Comparison of ENCODE assay signal across 1 cellular context in genomic region chr10:43284341-43284910, GRCh38.
TF ChIP-seq lines count a peak whose summit lies in the region.

No MANE protein-coding gene starts in this region.

TF ChIP-seq in HepG2, 621 proteins besides CTCF, POLR2A, EP300 and RAD21 (continued from another document):
- TF ChIP-seq, protein P1, sequence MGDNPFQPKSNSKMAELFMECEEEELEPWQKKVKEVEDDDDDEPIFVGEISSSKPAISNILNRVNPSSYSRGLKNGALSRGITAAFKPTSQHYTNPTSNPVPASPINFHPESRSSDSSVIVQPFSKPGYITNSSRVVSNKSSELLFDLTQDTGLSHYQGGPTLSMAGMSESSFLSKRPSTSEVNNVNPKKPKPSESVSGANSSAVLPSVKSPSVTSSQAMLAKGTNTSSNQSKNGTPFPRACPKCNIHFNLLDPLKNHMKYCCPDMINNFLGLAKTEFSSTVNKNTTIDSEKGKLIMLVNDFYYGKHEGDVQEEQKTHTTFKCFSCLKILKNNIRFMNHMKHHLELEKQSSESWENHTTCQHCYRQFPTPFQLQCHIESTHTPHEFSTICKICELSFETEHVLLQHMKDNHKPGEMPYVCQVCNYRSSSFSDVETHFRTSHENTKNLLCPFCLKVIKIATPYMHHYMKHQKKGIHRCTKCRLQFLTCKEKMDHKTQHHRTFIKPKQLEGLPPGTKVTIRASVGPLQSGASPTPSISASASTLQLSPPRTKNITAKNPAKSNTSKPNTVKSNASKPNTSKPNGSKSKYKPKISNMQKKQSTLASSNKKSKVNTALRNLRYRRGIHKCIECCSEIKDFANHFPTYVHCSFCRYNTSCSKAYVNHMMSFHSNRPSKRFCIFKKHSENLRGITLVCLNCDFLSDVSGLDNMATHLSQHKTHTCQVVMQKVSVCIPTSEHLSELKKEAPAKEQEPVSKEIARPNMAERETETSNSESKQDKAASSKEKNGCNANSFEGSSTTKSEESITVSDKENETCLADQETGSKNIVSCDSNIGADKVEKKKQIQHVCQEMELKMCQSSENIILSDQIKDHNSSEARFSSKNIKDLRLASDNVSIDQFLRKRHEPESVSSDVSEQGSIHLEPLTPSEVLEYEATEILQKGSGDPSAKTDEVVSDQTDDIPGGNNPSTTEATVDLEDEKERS (CRISPR knock-in tag; IDR thresholded peaks at IDR 0.05): no peak
- TF ChIP-seq, protein P2, sequence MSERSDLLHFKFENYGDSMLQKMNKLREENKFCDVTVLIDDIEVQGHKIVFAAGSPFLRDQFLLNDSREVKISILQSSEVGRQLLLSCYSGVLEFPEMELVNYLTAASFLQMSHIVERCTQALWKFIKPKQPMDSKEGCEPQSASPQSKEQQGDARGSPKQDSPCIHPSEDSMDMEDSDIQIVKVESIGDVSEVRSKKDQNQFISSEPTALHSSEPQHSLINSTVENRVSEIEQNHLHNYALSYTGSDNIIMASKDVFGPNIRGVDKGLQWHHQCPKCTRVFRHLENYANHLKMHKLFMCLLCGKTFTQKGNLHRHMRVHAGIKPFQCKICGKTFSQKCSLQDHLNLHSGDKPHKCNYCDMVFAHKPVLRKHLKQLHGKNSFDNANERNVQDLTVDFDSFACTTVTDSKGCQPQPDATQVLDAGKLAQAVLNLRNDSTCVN (CRISPR knock-in tag; IDR thresholded peaks at IDR 0.05; ENCODE audit: borderline replicate concordance): 0 out of 2 replicates have a peak, but pooled peaks have one; percentile 54
